ENCODE assay signal across 8 cellular contexts in genomic region chr4:83011779-83012630, GRCh38. TPM values are rescaled to one million over a fixed set of nuclear protein-coding genes. Genes with fewer than 3 reads are reported as not detected.
DNase-seq lines count a peak whose midpoint lies in the region; ATAC-seq, FAIRE-seq and TF ChIP-seq lines count a peak whose summit lies in the region.

No MANE protein-coding gene starts in this region.

- H4K20me1 ChIP-seq in H1 (replicated peaks in 1 of 2; ENCODE audit: control insufficient read depth in 1 of 2, insufficient read depth in 2 of 2, low read length in 2 of 2) = no peaks in the 10 kb centered on the region

- H3K79me1 ChIP-seq in H1 (ENCODE audit: low read depth, low read length) (no peaks in the 10 kb centered on the region), mesendoderm (ENCODE audit: low read length) (peaks cover 1% of the 10 kb centered on the region)

- peak overlapping the region; percentile 95 for H3K4me3 Mint-ChIP-seq in activated B cell treated with CpG ODN at 0.5 μM for 24 hours

- H3K9ac ChIP-seq in H1 (replicated peaks in 1 of 4; ENCODE audit: extremely low read depth in 1 of 4, low read depth in 3 of 4, low read length in 3 of 4) (peak overlapping the region in 3 of 4 experiments; percentile 42 to 61 (median 57); a peak in 3 of 7 replicates), mesendoderm (ENCODE audit: low read length) (peak overlapping the region; percentile 47)

- no peak overlapping the region for H3K14ac ChIP-seq in H1 (ENCODE audit: insufficient read length)

- no peak overlapping the region for H2BK20ac ChIP-seq in H1 (ENCODE audit: low read length)

- H3K4me1 ChIP-seq in H1 (replicated peaks in 1 of 4; ENCODE audit: control insufficient read depth in 3 of 4, insufficient read depth in 4 of 4, low read length in 3 of 4) (peaks cover 0 to 6% (median 3%) of the 10 kb centered on the region in 4 experiments; a peak in 3 of 7 replicates), mesendoderm (ENCODE audit: control insufficient read depth, low read depth, low read length) (peaks cover 2% of the 10 kb centered on the region)

- TF ChIP-seq CTCF in activated B cell treated with CpG ODN at 0.5 μM for 24 hours (IDR thresholded peaks at IDR 0.05) = no peak
- no peak for TF ChIP-seq CTCF in H1 (IDR thresholded peaks at IDR 0.05; ENCODE audit: control extremely low read depth in 1 of 3, insufficient read depth in 1 of 3, low read depth in 1 of 3, low read length in 3 of 3)

- H2AK5ac ChIP-seq in H1 (ENCODE audit: low read depth, low read length) = no peak overlapping the region
- H2AK5ac ChIP-seq in mesendoderm (ENCODE audit: low read length) = no peak overlapping the region

- H3K4me1 Mint-ChIP-seq in activated B cell treated with CpG ODN at 0.5 μM for 24 hours = peaks cover 44% of the 10 kb centered on the region

- ATAC-seq in GM19455 (IDR thresholded peaks at IDR 0.05; ENCODE audit: unreplicated experiment) = peak; percentile 8
- no peak for ATAC-seq in activated B cell treated with CpG ODN at 0.5 μM for 24 hours (ENCODE audit: low read depth)

- H3K9me3 Mint-ChIP-seq in activated B cell treated with CpG ODN at 0.5 μM for 24 hours = no peaks in the 10 kb centered on the region

- H2BK120ac ChIP-seq in H1 (replicated peaks; ENCODE audit: low read depth, low read length) (no peak overlapping the region), mesendoderm (ENCODE audit: low read depth, low read length) (no peak overlapping the region)

- H3K36me3 Mint-ChIP-seq in activated B cell treated with CpG ODN at 0.5 μM for 24 hours (ENCODE audit: low read depth) = peaks cover 5% of the 10 kb centered on the region

- H3K4me3 ChIP-seq in H1 (ENCODE audit: extremely low read depth in 1 of 4, insufficient read depth in 2 of 4, low read depth in 3 of 4, low read length in 4 of 4) (peak overlapping the region; percentile 67 to 98 (median 73)), mesendoderm (ENCODE audit: low read length) (peak overlapping the region; percentile 10)

- H4K8ac ChIP-seq in H1 (ENCODE audit: extremely low read depth, insufficient read depth, low read length) (no peak overlapping the region), mesendoderm (ENCODE audit: low read depth, low read length) (no peak overlapping the region)

- H3K4ac ChIP-seq in H1 (replicated peaks; ENCODE audit: insufficient read length, low read depth, low read length) (no peak overlapping the region), mesendoderm (ENCODE audit: low read depth, low read length) (no peak overlapping the region)

- no peaks in the 10 kb centered on the region for H3K27me3 Mint-ChIP-seq in activated B cell treated with CpG ODN at 0.5 μM for 24 hours

- H4K91ac ChIP-seq in H1 (replicated peaks; ENCODE audit: insufficient read length, low read length) = no peak overlapping the region

- no peak for TF ChIP-seq EP300 in H1 (IDR thresholded peaks at IDR 0.05; ENCODE audit: borderline replicate concordance in 1 of 2, low read depth in 2 of 2, low read length in 2 of 2)

- POLR2A ChIA-PET in activated B cell treated with CpG ODN at 0.5 μM for 24 hours (lab: Charles Lee) = interaction anchor here (0.6 to 4.4 kb wide), 11 partner anchors 12 to 583 kb away, joined by 3 to 63 read pairs (median 6); partner anchors contain the start of genes COPS4, COQ2, HELQ and HNRNPDL
- POLR2A ChIA-PET in H1 (lab: Charles Lee; ENCODE audit: partially characterized antibody) = interaction anchor here (0.9 to 2.8 kb wide), 8 partner anchors 12 to 119 kb away, joined by 3 to 20 read pairs (median 6); partner anchors contain the start of genes COPS4 and THAP9

- H3K27ac ChIP-seq in H1 (ENCODE audit: low read depth, low read length) (no peak overlapping the region), mesendoderm (ENCODE audit: low read depth, low read length) (peak overlapping the region; percentile 53), substantia nigra (ENCODE audit: low read depth, low read length, poor library complexity, severe bottlenecking) (peak overlapping the region; percentile 88)

- peaks cover 0 to 6% (median 3%) of the 10 kb centered on the region in 4 experiments; a peak in 4 of 7 replicates for H3K27me3 ChIP-seq in H1 (replicated peaks in 1 of 4; ENCODE audit: control insufficient read depth in 3 of 4, extremely low read depth in 1 of 4, insufficient read depth in 3 of 4, low read length in 3 of 4)
- peaks cover 2% of the 10 kb centered on the region for H3K27me3 ChIP-seq in mesendoderm (ENCODE audit: insufficient read depth, low read length, poor library complexity)

- H3K56ac ChIP-seq in H1 (replicated peaks; ENCODE audit: insufficient read length, low read depth, low read length) = no peak overlapping the region
- H3K56ac ChIP-seq in mesendoderm (ENCODE audit: low read length) = peak overlapping the region; percentile 39

- no peak for FAIRE-seq in H1 (lab: Jason Lieb, UNC)

- peaks cover 13% of the 10 kb centered on the region for H3K23me2 ChIP-seq in H1 (ENCODE audit: low read depth, low read length)

- H3K18ac ChIP-seq in H1 (ENCODE audit: extremely low read depth, low read length) = no peak overlapping the region
- H3K18ac ChIP-seq in mesendoderm (ENCODE audit: low read length) = peak overlapping the region; percentile 29

- no peak overlapping the region for H2BK15ac ChIP-seq in H1 (ENCODE audit: low read length)
- no peak overlapping the region for H2BK15ac ChIP-seq in mesendoderm (replicated peaks; ENCODE audit: low read depth)

- H3K27ac Mint-ChIP-seq in activated B cell treated with CpG ODN at 0.5 μM for 24 hours = peak overlapping the region; percentile 93

- H3K4me2 ChIP-seq in H1 (ENCODE audit: insufficient read depth in 1 of 2, low read depth in 2 of 2, low read length in 2 of 2) = peak overlapping the region; percentile 87 to 94
- H3K4me2 ChIP-seq in mesendoderm (ENCODE audit: low read length) = peak overlapping the region; percentile 27

- H2BK5ac ChIP-seq in H1 (ENCODE audit: low read depth, low read length) (no peak overlapping the region), mesendoderm (ENCODE audit: low read length) (no peak overlapping the region)

- CTCF ChIA-PET in activated B cell treated with CpG ODN at 0.5 μM for 24 hours (lab: Charles Lee) (interaction anchor here (0.7 to 1.7 kb wide), 5 partner anchors 23 to 273 kb away, joined by 3 to 5 read pairs (median 4); partner anchors contain the start of genes COPS4 and COQ2), H1 (lab: Charles Lee; ENCODE audit: partially characterized antibody) (interaction anchor here (0.7 to 1.6 kb wide), 3 partner anchors 51 to 155 kb away, joined by 3 to 5 read pairs (median 4); no protein-coding TSS in a partner anchor)

- DNase-seq in DMS53 (lab: John Stamatoyannopoulos, UW) (peak; percentile 79), HT-29 (ENCODE audit: low spot score) (peak; percentile 74), activated B cell treated with CpG ODN at 0.5 μM for 24 hours (no peak), H1 (ENCODE audit: low read depth in 1 of 2, low spot score in 2 of 2) (peak in 1 of 2 experiments; percentile 63), mesendoderm (peak; percentile 44), substantia nigra (lab: John Stamatoyannopoulos, UW) (peak in 40 of 49 donors; percentile 1 to 71 (median 49)), GM19240 (ENCODE audit: insufficient read length, low spot score) (no peak)

- H4K5ac ChIP-seq in H1 (ENCODE audit: insufficient read length, low read depth, low read length) (no peak overlapping the region), mesendoderm (ENCODE audit: low read length) (no peak overlapping the region)

- H3K79me2 ChIP-seq in H1 (ENCODE audit: control insufficient read depth in 1 of 2, insufficient read depth in 2 of 2, low read length in 2 of 2) (peaks cover 0 to 16% of the 10 kb centered on the region in 2 experiments; a peak in 2 of 4 replicates), mesendoderm (ENCODE audit: control insufficient read depth, insufficient read depth, low read length) (peaks cover 3% of the 10 kb centered on the region)

- H2AFZ ChIP-seq in H1 (ENCODE audit: low read length) = no peak overlapping the region

- H3K36me3 ChIP-seq in H1 (ENCODE audit: control insufficient read depth in 2 of 4, insufficient read depth in 4 of 4, low read length in 3 of 4) (no peaks in the 10 kb centered on the region), mesendoderm (ENCODE audit: control insufficient read depth, insufficient read depth, low read length) (no peaks in the 10 kb centered on the region)

- 5% methylated on average over 27 of the region's 41 CpGs; no CpG with 5 or more reads in 1 of the 2 experiments for WGBS in H1 (ENCODE audit: extremely low coverage in 1 of 2, insufficient coverage in 1 of 2, insufficient read length in 1 of 2, insufficient replicate concordance in 2 of 2, low coverage in 1 of 2, low lambda C conversion rate in 2 of 2, missing lambda C conversion rate in 1 of 2), 2 experiments
- no CpG with 5 or more reads among the region's 41 CpGs for WGBS in mesendoderm (ENCODE audit: extremely low coverage, insufficient coverage, low lambda C conversion rate)

- H2BK12ac ChIP-seq in H1 (ENCODE audit: low read depth, low read length) = no peak overlapping the region

- TF ChIP-seq POLR2A in H1 (IDR thresholded peaks at IDR 0.05; ENCODE audit: control extremely low read depth in 1 of 2, low read depth in 2 of 2, low read length in 2 of 2) = no peak

- intact Hi-C loops in activated B cell treated with CpG ODN at 0.5 μM for 24 hours (cut with micrococcal nuclease) = loop anchor here (1.0 to 5.0 kb wide), 3 partner anchors 99 to 550 kb away; partner anchors contain the start of gene ABRAXAS1

- H3K9me3 ChIP-seq in H1 (ENCODE audit: insufficient read depth in 2 of 2, low read depth in 1 of 2, low read length in 1 of 2) = no peaks in the 10 kb centered on the region

- H3K23ac ChIP-seq in H1 (ENCODE audit: insufficient read length) (no peak overlapping the region), mesendoderm (ENCODE audit: low read length) (no peak overlapping the region)

- no peak for TF ChIP-seq RAD21 in H1 (IDR thresholded peaks at IDR 0.05 in 1 of 2, conservative IDR thresholded peaks at IDR 0.05 in 1 of 2; ENCODE audit: low read depth in 2 of 2, low read length in 2 of 2)

RNA-seq across cellular contexts. Expression of gene LIN54, which starts 1.4 kb away (rescaled TPM):
- total RNA-seq in HT-29 (2014; rRNA removed; shearing (Covaris generic)) = 17.4 and 17.5 TPM in 2 replicates
- total RNA-seq in activated B cell treated with CpG ODN at 0.5 μM for 24 hours = 10.4 and 12.1 TPM in 2 replicates
- total RNA-seq in H1 (2021; fragmentation: NEBNext Ultra II Directional; extraction: Animal tissue kit (Norgen Biotek cat#: 25700)) = 11.1 and 12.9 TPM in 2 replicates
- 3.6 and 5.7 TPM in 2 replicates for polyA plus RNA-seq in H1 (2011; rRNA removed)
- 5.3 TPM for polyA plus RNA-seq in H1 (2011; cell fraction: cytosol; rRNA removed)
- 5.6 TPM for polyA plus RNA-seq in H1 (2011; cell fraction: nucleus; rRNA removed)
- 4.4 to 5.6 TPM (median 5.3 TPM) in 4 replicates for polyA plus RNA-seq in H1 (2012, experiment 1 of 2)
- polyA plus RNA-seq in H1 (2012, experiment 2 of 2) = 0.38 TPM
- polyA plus RNA-seq in H1 (2013, experiment 1 of 2) = 5.7 TPM
- polyA plus RNA-seq in H1 (2013, experiment 2 of 2) = 5.8 TPM
- 27.7 and 35.2 TPM in 2 replicates for polyA minus RNA-seq in H1 (2011; rRNA and poly(A)+ RNA removed)
- 10.1 TPM for polyA minus RNA-seq in H1 (2011; cell fraction: cytosol; rRNA and poly(A)+ RNA removed)
- 24.9 TPM for polyA minus RNA-seq in H1 (2011; cell fraction: nucleus; rRNA and poly(A)+ RNA removed)
- 11.5 TPM for polyA plus RNA-seq in mesendoderm (2013, experiment 1 of 2)
- polyA plus RNA-seq in mesendoderm (2013, experiment 2 of 2) = 11.1 TPM

RNA-seq across cellular contexts. Expression of gene COPS4, which starts 23.0 kb away (rescaled TPM):
- total RNA-seq in HT-29 (2014; rRNA removed; shearing (Covaris generic)) = 21.9 and 27.0 TPM in 2 replicates
- total RNA-seq in activated B cell treated with CpG ODN at 0.5 μM for 24 hours = 32.7 and 36.7 TPM in 2 replicates
- 28.3 and 32.5 TPM in 2 replicates for total RNA-seq in H1 (2021; fragmentation: NEBNext Ultra II Directional; extraction: Animal tissue kit (Norgen Biotek cat#: 25700))
- 10.7 and 14.9 TPM in 2 replicates for polyA plus RNA-seq in H1 (2011; rRNA removed)
- 23.2 TPM for polyA plus RNA-seq in H1 (2011; cell fraction: cytosol; rRNA removed)
- 22.4 TPM for polyA plus RNA-seq in H1 (2011; cell fraction: nucleus; rRNA removed)
- 26.5 to 41.5 TPM (median 33.5 TPM) in 4 replicates for polyA plus RNA-seq in H1 (2012, experiment 1 of 2)
- 6.9 TPM for polyA plus RNA-seq in H1 (2012, experiment 2 of 2)
- 26.8 TPM for polyA plus RNA-seq in H1 (2013, experiment 1 of 2)
- polyA plus RNA-seq in H1 (2013, experiment 2 of 2) = 26.9 TPM
- 31.8 and 39.2 TPM in 2 replicates for polyA minus RNA-seq in H1 (2011; rRNA and poly(A)+ RNA removed)
- 11.7 TPM for polyA minus RNA-seq in H1 (2011; cell fraction: cytosol; rRNA and poly(A)+ RNA removed)
- polyA minus RNA-seq in H1 (2011; cell fraction: nucleus; rRNA and poly(A)+ RNA removed) = 14.8 TPM
- 50.9 TPM for polyA plus RNA-seq in mesendoderm (2013, experiment 1 of 2)
- 49.1 TPM for polyA plus RNA-seq in mesendoderm (2013, experiment 2 of 2)

Comparison
In these comparisons a context has a peak if more than half of its experiments do, and no peak if none do; other contexts are left out.
1. DNase-seq: peak in DMS53 (single experiment), HT-29 (single experiment), mesendoderm (single experiment) and substantia nigra (40 of 49); none in activated B cell treated with CpG ODN at 0.5 μM for 24 hours (single experiment) and GM19240 (single experiment).